ENCODE assay signal across 9 cellular contexts in genomic region chr5:69092969-69093368, GRCh38. TPM values are rescaled to one million over a fixed set of nuclear protein-coding genes. Genes with fewer than 3 reads are reported as not detected.
DNase-seq lines count a peak whose midpoint lies in the region; ATAC-seq, FAIRE-seq and TF ChIP-seq lines count a peak whose summit lies in the region.
"Had no signal": no experiment of that assay in that cellular context is flagged by ENCODE, and none has a peak within 500 bp of the region (broad histone marks: within the 10 kb centered on the region; RNA-seq: fewer than 3 reads in every experiment).

No MANE protein-coding gene starts in this region.

- H4K12ac ChIP-seq in trophoblast cell (ENCODE audit: low read depth, low read length) = peak overlapping the region; percentile 70

- H3K9me3 ChIP-seq in Loucy (ENCODE audit: insufficient read depth, low read depth, low read length) (no peaks in the 10 kb centered on the region), mammary epithelial cell (replicated peaks; ENCODE audit: insufficient read depth, low read length) (no peaks in the 10 kb centered on the region), trophoblast cell (ENCODE audit: insufficient read depth, low read depth, low read length) (no peaks in the 10 kb centered on the region)
- H3K9me3 ChIP-seq: suprapubic skin had no signal

- H4K8ac ChIP-seq in trophoblast cell (ENCODE audit: low read depth, low read length) = peak overlapping the region; percentile 85

- ATAC-seq in activated T-cell treated with anti-CD3 and anti-CD28 coated beads, Interleukin-2, amount 50 U/mL, for 72 hours (replicated peaks in 1 of 2) = no peak

- H3K27me3 Mint-ChIP-seq in activated T-cell treated with anti-CD3 and anti-CD28 coated beads, Interleukin-2, amount 50 U/mL, for 24 hours = no peaks in the 10 kb centered on the region
- H3K27me3 Mint-ChIP-seq in activated T-cell treated with anti-CD3 and anti-CD28 coated beads, Interleukin-2, amount 50 U/mL, for 72 hours (ENCODE audit: low read depth) = no peaks in the 10 kb centered on the region
- H3K27me3 Mint-ChIP-seq in activated CD4-positive, alpha-beta memory T cell treated with anti-CD3 and anti-CD28 coated beads, Interleukin-2, amount 10 ng/mL, durations not matched to agents 7 days and 5 days = no peaks in the 10 kb centered on the region

- no TSS peak for BruUV-seq in mammary epithelial cell (replicated peaks; lab: Mats Ljungman, UMichigan)

- TF ChIP-seq CTCF in Loucy (conservative IDR thresholded peaks at IDR 0.05; ENCODE audit: low read length) (no peak), mammary epithelial cell (conservative IDR thresholded peaks at IDR 0.05 in 1 of 2, IDR thresholded peaks at IDR 0.05 in 1 of 2; ENCODE audit: extremely low read depth in 1 of 2, insufficient read depth in 1 of 2, low read depth in 1 of 2, low read length in 2 of 2) (no peak)

- CTCF ChIA-PET in mammary epithelial cell (lab: Charles Lee; ENCODE audit: low non-redundant PET) = interaction anchor here (0.6 to 1.1 kb wide), 3 partner anchors 241 to 788 kb away, joined by 3 to 5 read pairs (median 3); no protein-coding TSS in a partner anchor
- CTCF ChIA-PET in activated CD4-positive, alpha-beta memory T cell treated with anti-CD3 and anti-CD28 coated beads, Interleukin-2, amount 10 ng/mL, durations not matched to agents 7 days and 5 days (lab: Charles Lee) = interaction anchor here (0.6 to 2.7 kb wide), 45 partner anchors 9 to 806 kb away, joined by 3 to 32 read pairs (median 5); partner anchors contain the start of genes AK6, CCDC125, CCNB1 and CDK7

- no peak overlapping the region for H3K27ac ChIP-seq in mammary epithelial cell (ENCODE audit: insufficient read depth, low read depth, low read length)
- H3K27ac ChIP-seq in trophoblast cell (ENCODE audit: low read depth, low read length) = no peak overlapping the region

- H2AFZ ChIP-seq in Loucy (ENCODE audit: low read length) = peak overlapping the region; percentile 91
- H2AFZ ChIP-seq in mammary epithelial cell (ENCODE audit: low read depth, low read length) = peak overlapping the region; percentile 75
- H2AFZ ChIP-seq in trophoblast cell (ENCODE audit: insufficient read depth, low read length, poor library complexity) = no peak overlapping the region

- no peaks in the 10 kb centered on the region for H3K9me3 Mint-ChIP-seq in activated T-cell treated with anti-CD3 and anti-CD28 coated beads, Interleukin-2, amount 50 U/mL, for 24 hours
- no peaks in the 10 kb centered on the region for H3K9me3 Mint-ChIP-seq in activated T-cell treated with anti-CD3 and anti-CD28 coated beads, Interleukin-2, amount 50 U/mL, for 72 hours
- no peaks in the 10 kb centered on the region for H3K9me3 Mint-ChIP-seq in activated CD4-positive, alpha-beta memory T cell treated with anti-CD3 and anti-CD28 coated beads, Interleukin-2, amount 10 ng/mL, durations not matched to agents 7 days and 5 days

- no peak overlapping the region for H2BK12ac ChIP-seq in trophoblast cell (ENCODE audit: low read length)

- H2AK5ac ChIP-seq in trophoblast cell (ENCODE audit: low read length) = peak overlapping the region; percentile 14

- H3K4me3 ChIP-seq in Loucy (ENCODE audit: low read length, poor library complexity, severe bottlenecking) (no peak overlapping the region), mammary epithelial cell (replicated peaks in 1 of 3; ENCODE audit: insufficient read depth in 1 of 3, low read depth in 2 of 3, low read length in 3 of 3) (no peak overlapping the region), trophoblast cell (ENCODE audit: low read depth, low read length) (no peak overlapping the region)

- H3K79me1 ChIP-seq in trophoblast cell (ENCODE audit: low read length) = peaks cover 7% of the 10 kb centered on the region

- dilution Hi-C loops in mammary epithelial cell (cut with HindIII; ENCODE audit: low sequenced_read_pairs) = no loop called here

- H3K4me2 ChIP-seq in Loucy (ENCODE audit: low read depth, low read length, poor library complexity, severe bottlenecking) = peak overlapping the region; percentile 55
- no peak overlapping the region for H3K4me2 ChIP-seq in mammary epithelial cell (ENCODE audit: insufficient read depth, low read depth, low read length)
- no peak overlapping the region for H3K4me2 ChIP-seq in trophoblast cell (ENCODE audit: low read length)

- no peaks in the 10 kb centered on the region for H3K27me3 ChIP-seq in Loucy (ENCODE audit: insufficient read depth, low read length, poor library complexity, severe bottlenecking)
- no peaks in the 10 kb centered on the region for H3K27me3 ChIP-seq in mammary epithelial cell (ENCODE audit: insufficient read depth, low read length)
- H3K27me3 ChIP-seq in trophoblast cell (ENCODE audit: insufficient read depth, low read length) = no peaks in the 10 kb centered on the region
- H3K27me3 ChIP-seq: suprapubic skin had no signal

- peaks cover 22% of the 10 kb centered on the region for H3K4me1 ChIP-seq in Loucy (ENCODE audit: insufficient read depth, low read length, poor library complexity, severe bottlenecking)
- H3K4me1 ChIP-seq in mammary epithelial cell (ENCODE audit: insufficient read depth, low read length) = peaks cover 8% of the 10 kb centered on the region
- H3K4me1 ChIP-seq in trophoblast cell (ENCODE audit: control insufficient read depth in 1 of 2, insufficient read depth in 2 of 2, low read length in 2 of 2) = peaks cover 2 to 3% of the 10 kb centered on the region in 2 experiments

- H3K9me2 ChIP-seq in Loucy (replicated peaks; ENCODE audit: low read depth, low read length) = no peaks in the 10 kb centered on the region

- H3K36me3 ChIP-seq in Loucy (ENCODE audit: insufficient read depth, low read length) (no peaks in the 10 kb centered on the region), mammary epithelial cell (ENCODE audit: insufficient read depth, low read length) (no peaks in the 10 kb centered on the region), trophoblast cell (ENCODE audit: control insufficient read depth in 1 of 2, insufficient read depth in 2 of 2, low read length in 2 of 2) (peaks cover 1 to 10% of the 10 kb centered on the region in 2 experiments)

- in situ Hi-C loops in mammary epithelial cell (cut with MboI; ENCODE audit: low sequenced_read_pairs in 2 of 2) = loop anchor here in 1 of 2 donors (25.0 kb wide), 1 partner anchor 269 kb away; the partner anchor contains the start of genes AK6, RAD17 and TAF9

- 90% methylated on average over 5 of the region's 6 CpGs for WGBS in mammary epithelial cell (ENCODE audit: low coverage, missing lambda C conversion rate)
- no CpG with 5 or more reads among the region's 6 CpGs for WGBS in trophoblast cell (ENCODE audit: extremely low coverage, insufficient coverage, insufficient read length)

- peak overlapping the region; percentile 29 for H3K9ac ChIP-seq in Loucy (ENCODE audit: low read depth, low read length, poor library complexity, severe bottlenecking)
- H3K9ac ChIP-seq in mammary epithelial cell (ENCODE audit: insufficient read depth, low read length) = no peak overlapping the region
- H3K9ac ChIP-seq in trophoblast cell (ENCODE audit: low read length) = no peak overlapping the region

- H3F3A ChIP-seq in Loucy (ENCODE audit: low read depth) = no peaks in the 10 kb centered on the region

- H4K20me1 ChIP-seq in Loucy (ENCODE audit: insufficient read depth, low read length, poor library complexity, severe bottlenecking) = peaks cover 16% of the 10 kb centered on the region
- H4K20me1 ChIP-seq in mammary epithelial cell (ENCODE audit: insufficient read depth, low read length) = no peaks in the 10 kb centered on the region

- H3K4ac ChIP-seq in trophoblast cell (ENCODE audit: low read depth, low read length) = no peak overlapping the region

- no peak for DNase-seq in activated T-cell treated with anti-CD3 and anti-CD28 coated beads, Interleukin-2, amount 50 U/mL, for 24 hours
- DNase-seq in activated T-cell treated with anti-CD3 and anti-CD28 coated beads, Interleukin-2, amount 50 U/mL, for 72 hours = no peak
- DNase-seq in mammary epithelial cell (no peak), trophoblast cell (no peak), urothelium cell line (ENCODE audit: low spot score) (no peak)
- no peak for DNase-seq in activated CD4-positive, alpha-beta memory T cell treated with anti-CD3 and anti-CD28 coated beads, Interleukin-2, amount 10 ng/mL, durations not matched to agents 7 days and 5 days
- DNase-seq in stimulated activated naive CD4-positive, alpha-beta T cell treated with Interleukin-2 at 50 U/mL for 16 hours (lab: John Stamatoyannopoulos, UW) = no peak

- no peak overlapping the region for H3K4me3 Mint-ChIP-seq in activated T-cell treated with anti-CD3 and anti-CD28 coated beads, Interleukin-2, amount 50 U/mL, for 24 hours
- no peak overlapping the region for H3K4me3 Mint-ChIP-seq in activated T-cell treated with anti-CD3 and anti-CD28 coated beads, Interleukin-2, amount 50 U/mL, for 72 hours
- no peak overlapping the region for H3K4me3 Mint-ChIP-seq in activated CD4-positive, alpha-beta memory T cell treated with anti-CD3 and anti-CD28 coated beads, Interleukin-2, amount 10 ng/mL, durations not matched to agents 7 days and 5 days

- peak overlapping the region; percentile 95 for H3K27ac Mint-ChIP-seq in activated T-cell treated with anti-CD3 and anti-CD28 coated beads, Interleukin-2, amount 50 U/mL, for 24 hours
- no peak overlapping the region for H3K27ac Mint-ChIP-seq in activated T-cell treated with anti-CD3 and anti-CD28 coated beads, Interleukin-2, amount 50 U/mL, for 72 hours
- no peak overlapping the region for H3K27ac Mint-ChIP-seq in activated CD4-positive, alpha-beta memory T cell treated with anti-CD3 and anti-CD28 coated beads, Interleukin-2, amount 10 ng/mL, durations not matched to agents 7 days and 5 days

- H3K14ac ChIP-seq in trophoblast cell (ENCODE audit: low read length) = no peak overlapping the region

- no peak overlapping the region for H4K91ac ChIP-seq in trophoblast cell (ENCODE audit: low read depth, low read length)

- H3K23ac ChIP-seq in trophoblast cell (ENCODE audit: low read length) = no peak overlapping the region

- no peak for FAIRE-seq in urothelium cell line (lab: Jason Lieb, UNC)

- H3K79me2 ChIP-seq in Loucy (ENCODE audit: insufficient read depth, low read length) (peaks cover 34% of the 10 kb centered on the region), mammary epithelial cell (ENCODE audit: insufficient read depth, low read length) (peaks cover 40% of the 10 kb centered on the region), trophoblast cell (ENCODE audit: control insufficient read depth, insufficient read depth, low read length, poor library complexity) (peaks cover 13% of the 10 kb centered on the region)

- POLR2A ChIA-PET in activated CD4-positive, alpha-beta memory T cell treated with anti-CD3 and anti-CD28 coated beads, Interleukin-2, amount 10 ng/mL, durations not matched to agents 7 days and 5 days (lab: Charles Lee) = interaction anchor here (0.8 to 2.5 kb wide), 11 partner anchors 8 to 279 kb away, joined by 3 to 19 read pairs (median 6); partner anchors contain the start of genes AK6, CCDC125, CCNB1 and CENPH

- no peak overlapping the region for H2BK120ac ChIP-seq in trophoblast cell (ENCODE audit: insufficient read depth, low read length, poor library complexity)

- peaks cover 31% of the 10 kb centered on the region for H3K36me3 Mint-ChIP-seq in activated T-cell treated with anti-CD3 and anti-CD28 coated beads, Interleukin-2, amount 50 U/mL, for 24 hours (ENCODE audit: low read depth)
- H3K36me3 Mint-ChIP-seq in activated T-cell treated with anti-CD3 and anti-CD28 coated beads, Interleukin-2, amount 50 U/mL, for 72 hours (ENCODE audit: insufficient read depth in 2 of 2) = peaks cover 4 to 5% of the 10 kb centered on the region in 2 donors
- H3K36me3 Mint-ChIP-seq in activated CD4-positive, alpha-beta memory T cell treated with anti-CD3 and anti-CD28 coated beads, Interleukin-2, amount 10 ng/mL, durations not matched to agents 7 days and 5 days (ENCODE audit: low read depth) = peaks cover 12% of the 10 kb centered on the region

- no peak overlapping the region for H3K18ac ChIP-seq in trophoblast cell (ENCODE audit: low read length)

- intact Hi-C loops in mammary epithelial cell (cut with micrococcal nuclease) = loop anchor here (1.0 to 5.0 kb wide), 6 partner anchors 68 to 322 kb away; partner anchors contain the start of genes AK6, CCNB1, CDK7 and MARVELD2

- peaks cover 30% of the 10 kb centered on the region for H3K4me1 Mint-ChIP-seq in activated T-cell treated with anti-CD3 and anti-CD28 coated beads, Interleukin-2, amount 50 U/mL, for 24 hours (ENCODE audit: low read depth)
- H3K4me1 Mint-ChIP-seq in activated T-cell treated with anti-CD3 and anti-CD28 coated beads, Interleukin-2, amount 50 U/mL, for 72 hours (ENCODE audit: low read depth) = peaks cover 27% of the 10 kb centered on the region
- peaks cover 34% of the 10 kb centered on the region for H3K4me1 Mint-ChIP-seq in activated CD4-positive, alpha-beta memory T cell treated with anti-CD3 and anti-CD28 coated beads, Interleukin-2, amount 10 ng/mL, durations not matched to agents 7 days and 5 days

- no peak overlapping the region for H2BK5ac ChIP-seq in trophoblast cell (ENCODE audit: low read depth, low read length, poor library complexity)

RNA-seq across cellular contexts. Expression of gene SLC30A5, which starts 0.8 kb away (rescaled TPM):
- 10 to 100 TPM; 31.7 to 37.0 TPM for total RNA-seq in activated T-cell treated with anti-CD3 and anti-CD28 coated beads, Interleukin-2, amount 50 U/mL, for 72 hours
- 10 to 100 TPM; 47.8 to 48.5 TPM for total RNA-seq in mammary epithelial cell
- 17.7 TPM for polyA plus RNA-seq in mammary epithelial cell
- 22.3 TPM for polyA minus RNA-seq in mammary epithelial cell
- 47.1 and 54.6 TPM in 2 replicates for polyA plus RNA-seq in trophoblast cell (2013)
- 10 to 100 TPM; 34.2 to 43.1 TPM for total RNA-seq in activated CD4-positive, alpha-beta memory T cell treated with anti-CD3 and anti-CD28 coated beads, Interleukin-2, amount 10 ng/mL, durations not matched to agents 7 days and 5 days
